In genomic region chr1:1857096-1857703, GRCh38 we compare ENCODE assay signal across 12 cellular contexts. TPM values are rescaled to one million over a fixed set of nuclear protein-coding genes. Genes with fewer than 3 reads are reported as not detected.
DNase-seq lines count a peak whose midpoint lies in the region; ATAC-seq, FAIRE-seq and TF ChIP-seq lines count a peak whose summit lies in the region.
"Had no signal": no experiment of that assay in that cellular context is flagged by ENCODE, and none has a peak within 500 bp of the region (broad histone marks: within the 10 kb centered on the region; RNA-seq: fewer than 3 reads in every experiment).

No MANE protein-coding gene starts in this region.

- POLR2A ChIA-PET in activated B cell treated with CpG ODN at 0.5 μM for 24 hours (lab: Charles Lee) (no interaction called here), PC-9 (lab: Charles Lee; ENCODE audit: unreplicated experiment) (no interaction called here)

- H3K27ac Mint-ChIP-seq in GM23338 (no peak overlapping the region), activated B cell treated with CpG ODN at 0.5 μM for 24 hours (peak overlapping the region; percentile 32)

- H3K36me3 Mint-ChIP-seq in GM23338 (ENCODE audit: low read depth) (peaks cover 11% of the 10 kb centered on the region), activated B cell treated with CpG ODN at 0.5 μM for 24 hours (ENCODE audit: low read depth) (peaks cover 20% of the 10 kb centered on the region)

- peak; percentile 9 for FAIRE-seq in keratinocyte (lab: Jason Lieb, UNC)
- FAIRE-seq: colon had no signal

- no peaks in the 10 kb centered on the region for H3K27me3 ChIP-seq in GM23338 (ENCODE audit: insufficient read depth)
- no peaks in the 10 kb centered on the region for H3K27me3 ChIP-seq in keratinocyte (ENCODE audit: control insufficient read depth, extremely low read depth, insufficient read depth, low read length)
- H3K27me3 ChIP-seq in stomach, result no peaks in the 10 kb centered on the region
- no peaks in the 10 kb centered on the region for H3K27me3 ChIP-seq in PC-9 (ENCODE audit: insufficient read depth, low read depth)
- H3K27me3 ChIP-seq: SJCRH30 had no signal

- peak in 1 of 4 donors; percentile 41 for TF ChIP-seq POLR2A in stomach (IDR thresholded peaks at IDR 0.05)
- no peak for TF ChIP-seq POLR2A in GM18505 (IDR thresholded peaks at IDR 0.05; ENCODE audit: borderline replicate concordance, extremely low read depth, insufficient read depth, insufficient read length)

- H4K20me1 ChIP-seq in GM23338 (replicated peaks; ENCODE audit: insufficient read depth), result peaks cover 73% of the 10 kb centered on the region
- peaks cover 72% of the 10 kb centered on the region for H4K20me1 ChIP-seq in keratinocyte (ENCODE audit: control insufficient read depth, extremely low read depth, insufficient read depth, low read length)
- peaks cover 89% of the 10 kb centered on the region for H4K20me1 ChIP-seq in PC-9 (ENCODE audit: insufficient read depth)

- TF ChIP-seq CTCF in GM23338 (conservative IDR thresholded peaks at IDR 0.05; ENCODE audit: low read depth in 2 of 2), result no peak
- no peak for TF ChIP-seq CTCF in activated B cell treated with CpG ODN at 0.5 μM for 24 hours (IDR thresholded peaks at IDR 0.05)
- no peak for TF ChIP-seq CTCF in keratinocyte (optimal IDR thresholded peaks at IDR 0.05 in 1 of 3, IDR thresholded peaks at IDR 0.05 in 1 of 3, conservative IDR thresholded peaks at IDR 0.05 in 1 of 3; ENCODE audit: extremely low read depth in 1 of 3, insufficient read depth in 2 of 3, low read length in 3 of 3)
- no peak for TF ChIP-seq CTCF in stomach (IDR thresholded peaks at IDR 0.05)
- TF ChIP-seq CTCF in PC-9 (conservative IDR thresholded peaks at IDR 0.05), result no peak

- H3K79me2 ChIP-seq in GM23338 (replicated peaks; ENCODE audit: insufficient read depth), result peaks cover 97% of the 10 kb centered on the region
- H3K79me2 ChIP-seq in keratinocyte (ENCODE audit: control insufficient read depth, insufficient read depth, low read length), result peaks cover 99% of the 10 kb centered on the region
- H3K79me2 ChIP-seq in PC-9 (ENCODE audit: low read depth), result peaks cover 98% of the 10 kb centered on the region

- H3K27ac ChIP-seq in GM23338 (ENCODE audit: low read depth) (peak overlapping the region; percentile 91), keratinocyte (ENCODE audit: control insufficient read depth, insufficient read depth, low read length) (peak overlapping the region; percentile 18), stomach (peak overlapping the region; percentile 70 to 86 (median 82)), PC-9 (no peak overlapping the region)
- H3K27ac ChIP-seq: parathyroid adenoma, SJCRH30 had no signal

- dilution Hi-C loops in keratinocyte (cut with MboI; ENCODE audit: extremely low pct_ligation_motif_present, low sequenced_read_pairs), result no loop called here

- peaks cover 10% of the 10 kb centered on the region for H3K9me1 ChIP-seq in keratinocyte (ENCODE audit: control insufficient read depth, extremely low read depth, insufficient read depth, low read length)

- H3K4me1 ChIP-seq in GM23338 (ENCODE audit: insufficient read depth), result peaks cover 24% of the 10 kb centered on the region
- peaks cover 22% of the 10 kb centered on the region for H3K4me1 ChIP-seq in keratinocyte (ENCODE audit: control insufficient read depth, extremely low read depth, insufficient read depth, low read length)
- peaks cover 54 to 97% (median 79%) of the 10 kb centered on the region in 4 donors for H3K4me1 ChIP-seq in stomach
- peaks cover 17% of the 10 kb centered on the region; the same call in 1 of the 2 replicates for H3K4me1 ChIP-seq in PC-9 (replicated peaks; ENCODE audit: insufficient read depth)

- no peaks in the 10 kb centered on the region for H3K9me3 Mint-ChIP-seq in GM23338
- H3K9me3 Mint-ChIP-seq in activated B cell treated with CpG ODN at 0.5 μM for 24 hours, result no peaks in the 10 kb centered on the region

- H3K4me3 ChIP-seq in GM23338, result no peak overlapping the region
- no peak overlapping the region for H3K4me3 ChIP-seq in keratinocyte (ENCODE audit: control insufficient read depth in 2 of 3, extremely low read depth in 1 of 3, insufficient read depth in 2 of 3, low read depth in 1 of 3, low read length in 3 of 3)
- no peak overlapping the region for H3K4me3 ChIP-seq in stomach
- H3K4me3 ChIP-seq in PC-9, result no peak overlapping the region
- H3K4me3 ChIP-seq: SJCRH30 had no signal

- no peak for DNase-seq in GM23338 (ENCODE audit: low spot score)
- no peak for DNase-seq in activated B cell treated with CpG ODN at 0.5 μM for 24 hours
- DNase-seq in keratinocyte (ENCODE audit: low read depth, low spot score), result no peak
- DNase-seq in stomach, result peak; percentile 76
- no peak for DNase-seq in SK-N-DZ (ENCODE audit: low spot score)
- DNase-seq in PC-9, result no peak
- DNase-seq: activated CD8-positive, alpha-beta memory T cell treated with anti-CD3 and anti-CD28 coated beads for 24 hours; SJCRH30 had no signal

- H3K36me3 ChIP-seq in GM23338 (ENCODE audit: insufficient read depth) (no peaks in the 10 kb centered on the region), keratinocyte (ENCODE audit: control insufficient read depth in 2 of 2, extremely low read depth in 1 of 2, insufficient read depth in 2 of 2, low read length in 2 of 2) (peaks cover 11 to 23% of the 10 kb centered on the region in 2 experiments), stomach (peaks cover 0 to 4% (median 0%) of the 10 kb centered on the region in 4 donors), PC-9 (ENCODE audit: low read depth) (no peaks in the 10 kb centered on the region)

- ATAC-seq in GM23338 (no peak), activated B cell treated with CpG ODN at 0.5 μM for 24 hours (ENCODE audit: low read depth) (peak; percentile 43), GM18861 (IDR thresholded peaks at IDR 0.05; ENCODE audit: unreplicated experiment) (no peak), GM18505 (IDR thresholded peaks at IDR 0.05; ENCODE audit: unreplicated experiment) (no peak)

- intact Hi-C loops in activated B cell treated with CpG ODN at 0.5 μM for 24 hours (cut with micrococcal nuclease) (no loop called here), stomach (cut with DNase I; ENCODE audit: low total_unique reads) (no loop called here), PC-9 (cut with micrococcal nuclease; ENCODE audit: unreplicated experiment) (no loop called here)

- H3K27me3 Mint-ChIP-seq in GM23338 (ENCODE audit: insufficient read depth, low read depth, poor library complexity), result peaks cover 7% of the 10 kb centered on the region
- no peaks in the 10 kb centered on the region for H3K27me3 Mint-ChIP-seq in activated B cell treated with CpG ODN at 0.5 μM for 24 hours

- H2AFZ ChIP-seq in GM23338, result no peak overlapping the region
- H2AFZ ChIP-seq in keratinocyte (ENCODE audit: control insufficient read depth, low read length), result no peak overlapping the region
- no peak overlapping the region for H2AFZ ChIP-seq in PC-9
- H2AFZ ChIP-seq: parathyroid adenoma had no signal

- H3K9me3 ChIP-seq in keratinocyte (ENCODE audit: control insufficient read depth, low read depth, low read length) (no peaks in the 10 kb centered on the region), stomach (no peaks in the 10 kb centered on the region), PC-9 (ENCODE audit: insufficient read depth, low read depth) (no peaks in the 10 kb centered on the region)
- H3K9me3 ChIP-seq: SJCRH30 had no signal

- H3K4me2 ChIP-seq in GM23338, result no peak overlapping the region
- no peak overlapping the region for H3K4me2 ChIP-seq in keratinocyte (ENCODE audit: control insufficient read depth, extremely low read depth, insufficient read depth, low read depth, low read length)
- H3K4me2 ChIP-seq in PC-9, result no peak overlapping the region

- no peak for TF ChIP-seq EP300 in stomach (IDR thresholded peaks at IDR 0.05)

- H3F3A ChIP-seq in GM23338 (replicated peaks; ENCODE audit: low read depth) (peaks cover 13% of the 10 kb centered on the region; the same call in 1 of the 2 replicates), PC-9 (ENCODE audit: insufficient read depth, low read depth) (peaks cover 28% of the 10 kb centered on the region)

- peaks cover 35% of the 10 kb centered on the region for H3K4me1 Mint-ChIP-seq in GM23338
- H3K4me1 Mint-ChIP-seq in activated B cell treated with CpG ODN at 0.5 μM for 24 hours, result peaks cover 84% of the 10 kb centered on the region

- CTCF ChIA-PET in activated B cell treated with CpG ODN at 0.5 μM for 24 hours (lab: Charles Lee) (no interaction called here), PC-9 (lab: Charles Lee) (no interaction called here)

- no TSS peak for BruUV-seq in PC-9 (replicated peaks; lab: Mats Ljungman, UMichigan)

- H3K9me2 ChIP-seq in GM23338 (ENCODE audit: insufficient read depth), result no peaks in the 10 kb centered on the region
- H3K9me2 ChIP-seq in PC-9 (ENCODE audit: insufficient read depth), result no peaks in the 10 kb centered on the region

- H3K4me3 Mint-ChIP-seq in GM23338, result no peak overlapping the region
- H3K4me3 Mint-ChIP-seq in activated B cell treated with CpG ODN at 0.5 μM for 24 hours, result peak overlapping the region; percentile 4

- no peak overlapping the region for H3K9ac ChIP-seq in keratinocyte (ENCODE audit: control insufficient read depth, extremely low read depth, insufficient read depth, low read length)
- H3K9ac ChIP-seq: parathyroid adenoma had no signal

- WGBS in stomach, 5 donors, result 39 to 51% (median 41%) methylated on average over 4 of the region's 4 CpGs

RNA-seq across cellular contexts. Expression of gene GNB1, which starts 33.7 kb away (rescaled TPM):
- total RNA-seq in GM23338 (2014; rRNA removed; shearing (Covaris generic)), result 138 and 147 TPM in 2 replicates
- polyA plus RNA-seq in GM23338 (2016; fragmentation: Nextera tagmentation; extraction: Ambion mirVana) (65.4 and 78.6 TPM in 2 replicates), keratinocyte (352 to 441 TPM (median 364 TPM) in 3 replicates), stomach (100 to 1,000 TPM in 2 of 3 donors, 10 to 100 TPM in 1; 66.2 to 146 (median 126) TPM)
- total RNA-seq in activated B cell treated with CpG ODN at 0.5 μM for 24 hours (266 and 302 TPM in 2 replicates), stomach (100 to 1,000 TPM in 4 of 5 donors, 10 to 100 TPM in 1; 49.6 to 195 (median 124) TPM), PC-9 (2021) (257 and 286 TPM in 2 replicates)
- polyA plus RNA-seq in keratinocyte (2011; ENCODE audit: low read depth), result 233 TPM
- 438 and 465 TPM in 2 replicates for polyA plus RNA-seq in keratinocyte (2011; cell fraction: cytosol; rRNA removed)
- 268 and 296 TPM in 2 replicates for polyA plus RNA-seq in keratinocyte (2011; cell fraction: nucleus; rRNA removed)
- 230 and 477 TPM in 2 replicates for polyA plus RNA-seq in keratinocyte (2012; ENCODE audit: low replicate concordance)
- 579 to 781 TPM (median 600 TPM) in 3 replicates for polyA minus RNA-seq in keratinocyte
- 406 TPM for polyA minus RNA-seq in keratinocyte (2011; cell fraction: cytosol; rRNA and poly(A)+ RNA removed)
- polyA minus RNA-seq in keratinocyte (2011; cell fraction: nucleus; rRNA and poly(A)+ RNA removed), result 112 and 177 TPM in 2 replicates
- polyA plus RNA-seq in SK-N-DZ (2014; cell fraction: cytosol; rRNA removed), result 117 and 120 TPM in 2 replicates
- polyA plus RNA-seq in SK-N-DZ (2014; cell fraction: nucleus; rRNA removed), result 56.2 and 81.2 TPM in 2 replicates

RNA-seq across cellular contexts. Expression of gene CALML6, which starts 57.9 kb away (rescaled TPM):
- total RNA-seq in GM23338 (2014; rRNA removed; shearing (Covaris generic)), result 0.82 and 0.87 TPM in 2 replicates
- polyA plus RNA-seq in GM23338 (2016; fragmentation: Nextera tagmentation; extraction: Ambion mirVana), result 0.42 TPM in 1 of 2 replicates, not detected in the other
- 0.73 and 1.3 TPM in 2 replicates for total RNA-seq in activated B cell treated with CpG ODN at 0.5 μM for 24 hours
- 0.08 to 0.45 TPM in 2 of 3 replicates, not detected in the other for polyA plus RNA-seq in keratinocyte
- 0.26 TPM for polyA plus RNA-seq in keratinocyte (2011; ENCODE audit: low read depth)
- not detected in 2 replicates for polyA plus RNA-seq in keratinocyte (2011; cell fraction: cytosol; rRNA removed)
- polyA plus RNA-seq in keratinocyte (2011; cell fraction: nucleus; rRNA removed), result 2.6 and 3.3 TPM in 2 replicates
- polyA plus RNA-seq in keratinocyte (2012; ENCODE audit: low replicate concordance), result 0.11 and 0.71 TPM in 2 replicates
- polyA minus RNA-seq in keratinocyte, result 0.36 TPM in 1 of 3 replicates, not detected in the others
- not detected for polyA minus RNA-seq in keratinocyte (2011; cell fraction: cytosol; rRNA and poly(A)+ RNA removed)
- polyA minus RNA-seq in keratinocyte (2011; cell fraction: nucleus; rRNA and poly(A)+ RNA removed), result 0.62 TPM in 1 of 2 replicates, not detected in the other
- total RNA-seq in stomach, result not detected
- polyA plus RNA-seq in stomach, result 1 to 10 TPM; 1.4 to 5.7 (median 2.6) TPM
- 0.13 TPM in 1 of 2 replicates, not detected in the other for polyA plus RNA-seq in SK-N-DZ (2014; cell fraction: cytosol; rRNA removed)
- 0.08 and 0.27 TPM in 2 replicates for polyA plus RNA-seq in SK-N-DZ (2014; cell fraction: nucleus; rRNA removed)
- total RNA-seq in PC-9 (2021), result 2.1 and 3.9 TPM in 2 replicates
